In the genomic region with DNA sequence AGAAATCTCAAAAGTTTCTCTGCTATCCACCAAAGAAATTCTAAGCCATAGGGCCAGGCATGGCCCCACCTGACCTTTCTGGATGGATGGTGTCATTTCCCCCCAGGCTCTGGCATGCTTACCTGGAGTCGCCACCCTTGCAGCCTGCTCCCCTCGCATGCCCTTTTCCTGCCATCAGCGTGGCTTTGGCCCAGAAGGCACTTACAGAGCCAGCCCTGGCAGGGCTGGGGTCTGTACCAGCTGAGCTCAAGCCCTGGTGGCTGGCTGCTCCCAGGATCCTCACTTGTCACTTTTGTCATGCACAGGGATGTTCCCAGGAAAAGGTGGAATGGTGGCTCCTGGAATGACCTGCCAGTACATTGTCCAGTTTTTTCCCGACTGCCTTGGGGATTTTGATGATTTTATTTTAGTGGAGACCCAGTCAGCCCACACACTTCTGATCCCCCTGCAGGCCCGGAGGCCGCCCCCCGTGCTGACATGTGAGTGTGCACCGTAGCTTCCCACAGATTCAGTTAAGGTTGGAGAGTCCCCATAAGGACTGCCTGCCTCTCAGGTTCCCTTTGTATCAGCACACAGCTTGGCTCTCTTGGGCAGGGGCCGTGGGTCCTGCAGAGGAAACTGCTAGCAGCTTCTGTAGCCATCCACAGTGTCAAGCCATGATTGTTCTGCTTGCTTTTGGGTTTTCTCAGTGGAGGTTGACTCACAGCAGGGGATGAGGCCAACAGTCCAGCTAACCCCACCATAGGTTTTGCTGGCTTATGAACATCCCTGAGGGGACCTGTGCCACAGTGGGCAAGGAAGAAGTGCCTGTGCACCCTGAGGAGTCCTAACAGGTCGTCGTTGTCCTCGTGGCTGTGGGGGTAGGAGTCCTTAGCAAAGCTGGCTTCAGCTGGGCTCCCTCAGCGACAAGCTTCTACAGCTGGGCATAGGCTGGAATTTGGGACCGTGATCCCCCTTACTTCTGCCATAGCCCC, we compare ENCODE assay signal across 13 cellular contexts. TPM values are rescaled to one million over a fixed set of nuclear protein-coding genes. Genes with fewer than 3 reads are reported as not detected.
DNase-seq lines count a peak whose midpoint lies in the region; ATAC-seq, FAIRE-seq and TF ChIP-seq lines count a peak whose summit lies in the region.
"Had no signal": no experiment of that assay in that cellular context is flagged by ENCODE, and none has a peak within 500 bp of the region (broad histone marks: within the 10 kb centered on the region; RNA-seq: fewer than 3 reads in every experiment).

No MANE protein-coding gene starts in this region.

- H3K9me3 ChIP-seq in CD4-positive, alpha-beta memory T cell (ENCODE audit: control insufficient read depth in 1 of 2, low read length in 2 of 2), result peaks cover 0 to 6% of the 10 kb centered on the region in 2 donors
- peaks cover 2% of the 10 kb centered on the region; the same call in 1 of the 2 replicates for H3K9me3 ChIP-seq in IMR-90 (ENCODE audit: control insufficient read depth, insufficient read depth, low read length)
- no peaks in the 10 kb centered on the region; the same call in 1 of the 3 replicates for H3K9me3 ChIP-seq in GM12878 (replicated peaks; ENCODE audit: control insufficient read depth, insufficient read depth, low read length)
- H3K9me3 ChIP-seq in MG63, result no peaks in the 10 kb centered on the region

- no peaks in the 10 kb centered on the region for H4K20me1 ChIP-seq in IMR-90 (ENCODE audit: insufficient read depth, low read length)
- H4K20me1 ChIP-seq in GM12878 (ENCODE audit: control insufficient read depth, insufficient read depth), result no peaks in the 10 kb centered on the region

- TF ChIP-seq RAD21 in IMR-90 (IDR thresholded peaks at IDR 0.05; ENCODE audit: low read length) (no peak), GM12878 (IDR thresholded peaks at IDR 0.05; ENCODE audit: insufficient read depth, low read depth, low read length) (no peak)

- in situ Hi-C loops in IMR-90 (cut with MboI; ENCODE audit: low sequenced_read_pairs) (no loop called here), GM12878 (cut with MboI) (no loop called here)

- H3K79me2 ChIP-seq in GM12878 (ENCODE audit: control insufficient read depth, insufficient read depth, low read length), result no peaks in the 10 kb centered on the region

- no TSS peak for BruUV-seq in IMR-90 (replicated peaks; lab: Mats Ljungman, UMichigan)
- BruUV-seq in GM12878 (replicated peaks; lab: Mats Ljungman, UMichigan), result no TSS peak

- no peaks in the 10 kb centered on the region for H3K36me3 ChIP-seq in CD4-positive, alpha-beta memory T cell (ENCODE audit: insufficient read depth, low read length)
- H3K36me3 ChIP-seq in IMR-90 (ENCODE audit: control insufficient read depth, insufficient read depth, low read length), result no peaks in the 10 kb centered on the region
- no peaks in the 10 kb centered on the region for H3K36me3 ChIP-seq in GM12878 (ENCODE audit: control insufficient read depth in 2 of 2, insufficient read depth in 2 of 2, low read length in 1 of 2)
- no peaks in the 10 kb centered on the region for H3K36me3 ChIP-seq in MG63

- no peak overlapping the region for H2BK5ac ChIP-seq in IMR-90 (ENCODE audit: low read depth, low read length, poor library complexity, severe bottlenecking)

- H3K4me1 Mint-ChIP-seq in CD4-positive, alpha-beta memory T cell, result peaks cover 0 to 5% (median 4%) of the 10 kb centered on the region in 4 donors
- H3K4me1 Mint-ChIP-seq in neural crest cell, result peaks cover 14% of the 10 kb centered on the region

- H2BK120ac ChIP-seq in IMR-90 (ENCODE audit: low read depth, low read length), result no peak overlapping the region

- H2BK20ac ChIP-seq in IMR-90 (ENCODE audit: low read depth, low read length), result no peak overlapping the region

- RAD21 ChIA-PET in GM12878 (lab: Charles Lee; ENCODE audit: unreplicated experiment), result interaction anchor here (0.6 kb wide), 1 partner anchor 80 kb away, joined by 3 read pairs; no protein-coding TSS in a partner anchor

- no CpG with 5 or more reads among the region's 14 CpGs for WGBS in IMR-90 (ENCODE audit: extremely low coverage in 2 of 2, insufficient read length in 1 of 2), 2 experiments
- WGBS in GM12878 (ENCODE audit: insufficient coverage, insufficient replicate concordance, low lambda C conversion rate, missing lambda C conversion rate), result 77% methylated on average over 14 of the region's 14 CpGs

- H4K91ac ChIP-seq in IMR-90 (ENCODE audit: insufficient read depth, low read depth, low read length), result no peak overlapping the region

- no peak overlapping the region for H3K14ac ChIP-seq in IMR-90 (replicated peaks; ENCODE audit: low read depth, low read length)

- peaks cover 6 to 22% (median 12%) of the 10 kb centered on the region in 8 donors for H3K9me3 Mint-ChIP-seq in CD4-positive, alpha-beta memory T cell
- peaks cover 12% of the 10 kb centered on the region for H3K9me3 Mint-ChIP-seq in neural crest cell

- no peak for FAIRE-seq in GM12878 (lab: Jason Lieb, UNC)
- no peak for FAIRE-seq in GM12892 (lab: Jason Lieb, UNC)
- no peak for FAIRE-seq in frontal cortex (lab: Jason Lieb, UNC)

- no peaks in the 10 kb centered on the region for H3K9me1 ChIP-seq in IMR-90 (ENCODE audit: insufficient read depth, low read length)

- H3K27ac Mint-ChIP-seq in CD4-positive, alpha-beta memory T cell, result peak overlapping the region; percentile 35 to 97 (median 93)
- H3K27ac Mint-ChIP-seq in neural crest cell (ENCODE audit: unreplicated experiment), result peak overlapping the region; percentile 62

- H3K27ac ChIP-seq in CD4-positive, alpha-beta memory T cell (ENCODE audit: low read depth, low read length), result no peak overlapping the region
- no peak overlapping the region for H3K27ac ChIP-seq in IMR-90 (ENCODE audit: insufficient read depth, low read length)
- H3K27ac ChIP-seq in GM12878 (ENCODE audit: control insufficient read depth, insufficient read depth), result no peak overlapping the region

- no peak overlapping the region for H2BK15ac ChIP-seq in IMR-90 (ENCODE audit: low read depth, low read length)

- SMC1A ChIA-PET in GM12878 (lab: Charles Lee; ENCODE audit: uncharacterized antibody, unreplicated experiment), result no interaction called here

- CTCF ChIA-PET in CD4-positive, alpha-beta memory T cell (lab: Charles Lee; ENCODE audit: partially characterized antibody), result no interaction called here
- CTCF ChIA-PET in IMR-90 (lab: Yijun Ruan, JAX) (no interaction called here), GM12878 (lab: Yijun Ruan, JAX) (no interaction called here)

- no peak overlapping the region for H3K4me3 ChIP-seq in CD4-positive, alpha-beta memory T cell (ENCODE audit: low read length in 2 of 2)
- H3K4me3 ChIP-seq in IMR-90 (ENCODE audit: insufficient read depth, low read depth, low read length) (no peak overlapping the region), GM12878 (no peak overlapping the region), MG63 (no peak overlapping the region)

- H2AK5ac ChIP-seq in IMR-90 (ENCODE audit: low read depth, low read length), result no peak overlapping the region

- no peak for TF ChIP-seq POLR2A in IMR-90 (IDR thresholded peaks at IDR 0.05; ENCODE audit: low read depth, low read length)
- no peak for TF ChIP-seq POLR2A in GM12878 (IDR thresholded peaks at IDR 0.05; ENCODE audit: low read depth, low read length)
- TF ChIP-seq POLR2A in GM12892 (IDR thresholded peaks at IDR 0.05; ENCODE audit: low read depth, low read length), result no peak

- H3K4me2 ChIP-seq in IMR-90 (ENCODE audit: low read depth, low read length), result no peak overlapping the region
- H3K4me2 ChIP-seq in GM12878 (ENCODE audit: control insufficient read depth, insufficient read depth), result no peak overlapping the region

- H3K4ac ChIP-seq in IMR-90 (ENCODE audit: low read depth, low read length), result no peak overlapping the region

- no peak overlapping the region for H2AK9ac ChIP-seq in IMR-90 (replicated peaks; ENCODE audit: low read depth, low read length, poor library complexity)

- TF ChIP-seq CTCF in IMR-90 (conservative IDR thresholded peaks at IDR 0.05; ENCODE audit: low read depth, low read length) (no peak), GM12878 (IDR thresholded peaks at IDR 0.05 in 2 of 3, conservative IDR thresholded peaks at IDR 0.05 in 1 of 3; ENCODE audit: control insufficient read depth in 2 of 3, extremely low read depth in 1 of 3, insufficient read depth in 1 of 3, low read depth in 3 of 3, low read length in 3 of 3) (no peak), neural crest cell (conservative IDR thresholded peaks at IDR 0.05) (no peak)

- ATAC-seq in IMR-90 (ENCODE audit: low read depth) (no peak), GM12878 (peak; percentile 50)

- H3K27me3 ChIP-seq in CD4-positive, alpha-beta memory T cell (ENCODE audit: insufficient read depth, low read length), result no peaks in the 10 kb centered on the region
- H3K27me3 ChIP-seq in IMR-90 (ENCODE audit: control insufficient read depth, insufficient read depth, low read length) (peaks cover 5% of the 10 kb centered on the region; the same call in 1 of the 2 replicates), GM12878 (replicated peaks in 1 of 2; ENCODE audit: control insufficient read depth in 2 of 2, insufficient read depth in 2 of 2, low read length in 1 of 2) (no peaks in the 10 kb centered on the region), MG63 (no peaks in the 10 kb centered on the region)

- dilution Hi-C loops in IMR-90 (cut with HindIII; ENCODE audit: low sequenced_read_pairs, unreplicated experiment), result no loop called here

- POLR2A ChIA-PET in CD4-positive, alpha-beta memory T cell (lab: Charles Lee; ENCODE audit: partially characterized antibody), result no interaction called here
- POLR2A ChIA-PET in IMR-90 (lab: Charles Lee; ENCODE audit: unreplicated experiment), result no interaction called here
- POLR2A ChIA-PET in GM12878 (lab: Charles Lee), result no interaction called here

- H2AFZ ChIP-seq in IMR-90 (replicated peaks; ENCODE audit: low read length, poor library complexity) (peak overlapping the region; percentile 56), GM12878 (ENCODE audit: control insufficient read depth, low read depth, low read length) (no peak overlapping the region)

- peaks cover 9 to 20% of the 10 kb centered on the region in 2 donors for H3K36me3 Mint-ChIP-seq in CD4-positive, alpha-beta memory T cell
- H3K36me3 Mint-ChIP-seq in neural crest cell (ENCODE audit: low read depth), result peaks cover 19% of the 10 kb centered on the region

- peak overlapping the region in 3 of 8 donors; percentile 39 to 71 (median 61) for H3K4me3 Mint-ChIP-seq in CD4-positive, alpha-beta memory T cell
- peak overlapping the region; percentile 69 for H3K4me3 Mint-ChIP-seq in neural crest cell

- intact Hi-C loops in CD4-positive, alpha-beta memory T cell (cut with micrococcal nuclease), result loop anchor here (1.0 kb wide), 1 partner anchor 46 kb away; the partner anchor contains the start of gene DLEC1
- intact Hi-C loops in IMR-90 (cut with micrococcal nuclease) (no loop called here), GM12878 (cut with micrococcal nuclease; ENCODE audit: unreplicated experiment) (no loop called here)

- no peak overlapping the region for H3K18ac ChIP-seq in IMR-90 (ENCODE audit: low read depth, low read length)

- no peak overlapping the region for H4K8ac ChIP-seq in IMR-90 (ENCODE audit: low read depth in 2 of 2, low read length in 2 of 2)

- H3K56ac ChIP-seq in IMR-90 (ENCODE audit: extremely low read depth, insufficient read depth, low read length), result no peak overlapping the region

- H3K4me1 ChIP-seq in CD4-positive, alpha-beta memory T cell (ENCODE audit: insufficient read depth, low read length), result no peaks in the 10 kb centered on the region
- no peaks in the 10 kb centered on the region for H3K4me1 ChIP-seq in IMR-90 (ENCODE audit: control insufficient read depth, insufficient read depth, low read length)
- H3K4me1 ChIP-seq in GM12878 (ENCODE audit: control insufficient read depth, insufficient read depth, low read length), result no peaks in the 10 kb centered on the region

- H3K79me1 ChIP-seq in IMR-90 (ENCODE audit: low read depth in 1 of 2, low read length in 2 of 2), result no peaks in the 10 kb centered on the region

- H4K5ac ChIP-seq in IMR-90 (ENCODE audit: low read depth, low read length), result no peak overlapping the region

- no peak for TF ChIP-seq EP300 in GM12878 (IDR thresholded peaks at IDR 0.05; ENCODE audit: borderline replicate concordance in 1 of 2, control insufficient read depth in 1 of 2, low read depth in 2 of 2, low read length in 2 of 2)

- peak in 4 of 5 donors; percentile 8 to 63 (median 33) for DNase-seq in CD4-positive, alpha-beta memory T cell
- DNase-seq in IMR-90, result no peak
- DNase-seq in GM12878 (ENCODE audit: low read depth, low spot score), result no peak
- no peak for DNase-seq in neural crest cell (ENCODE audit: low read depth, low spot score)
- DNase-seq in GM12892 (ENCODE audit: insufficient read length), result no peak
- no peak for DNase-seq in MG63
- no peak for DNase-seq in foreskin melanocyte
- DNase-seq in frontal cortex (ENCODE audit: low spot score in 2 of 2), result no peak
- DNase-seq: COR-L47, NCI-H1417, NCI-H82, occipital lobe, SW 1271 had no signal

- H3K9ac ChIP-seq in IMR-90 (ENCODE audit: low read depth, low read length), result no peak overlapping the region
- H3K9ac ChIP-seq in GM12878 (ENCODE audit: control insufficient read depth, insufficient read depth, low read length), result no peak overlapping the region

- H3K27me3 Mint-ChIP-seq in CD4-positive, alpha-beta memory T cell, result no peaks in the 10 kb centered on the region
- H3K27me3 Mint-ChIP-seq in neural crest cell (ENCODE audit: low read depth), result peaks cover 14% of the 10 kb centered on the region

- no peak overlapping the region for H3K23ac ChIP-seq in IMR-90 (ENCODE audit: low read depth, low read length)

RNA-seq across cellular contexts. Expression of gene DLEC1, which starts 46.2 kb away (rescaled TPM):
- total RNA-seq in CD4-positive, alpha-beta memory T cell, result 10 to 100 TPM; 13.2 to 15.1 TPM
- 1 to 10 TPM in 1 of 2 donors, under 1 TPM in 1; 0.49 to 1.3 TPM for polyA plus RNA-seq in CD4-positive, alpha-beta memory T cell
- not detected in 2 replicates for total RNA-seq in IMR-90 (2012; rRNA removed)
- 0.03 TPM in 1 of 2 replicates, not detected in the other for polyA plus RNA-seq in IMR-90 (2012; rRNA removed)
- not detected in 2 replicates for polyA plus RNA-seq in IMR-90 (2012; cell fraction: cytosol; rRNA removed)
- 0.17 and 0.18 TPM in 2 replicates for polyA plus RNA-seq in IMR-90 (2012; cell fraction: nucleus; rRNA removed; ENCODE audit: low replicate concordance)
- 1.2 and 4.2 TPM in 2 replicates for total RNA-seq in GM12878 (2013; cell fraction: nucleolus; rRNA removed)
- total RNA-seq in GM12878 (2014; rRNA removed), result not detected in 2 replicates
- 0.04 TPM in 1 of 2 replicates, not detected in the other for total RNA-seq in GM12878 (2014; rRNA removed; fragmentation: Illumina TruSeq; extraction: Trizol)
- 0.08 TPM in 2 replicates for total RNA-seq in GM12878 (2021)
- 0.05 TPM for polyA plus RNA-seq in GM12878 (2011; ENCODE audit: low read depth)
- polyA plus RNA-seq in GM12878 (2011; rRNA removed), result 0.03 and 0.05 TPM in 2 replicates
- 0.02 and 0.03 TPM in 2 replicates for polyA plus RNA-seq in GM12878 (2011; cell fraction: cytosol; rRNA removed)
- 0.35 and 0.81 TPM in 2 replicates for polyA plus RNA-seq in GM12878 (2011; cell fraction: nucleus; rRNA removed)
- 0.07 and 0.50 TPM in 2 replicates for polyA plus RNA-seq in GM12878 (2012)
- polyA plus RNA-seq in GM12878 (2014; fragmentation: Illumina TruSeq; extraction: Trizol), result not detected in 2 replicates
- polyA plus RNA-seq in GM12878 (2014; fragmentation: Nextera tagmentation; extraction: Ambion mirVana), result under 1 TPM; 0.07 to 0.14 TPM
- 0.03 and 0.04 TPM in 2 replicates for polyA plus RNA-seq in GM12878 (2014; rRNA removed)
- under 1 TPM in 1 of 2 experiments, not detected in 1; 0.29 TPM for polyA plus RNA-seq in GM12878 (2016; fragmentation: Nextera tagmentation; extraction: Ambion mirVana)
- 0.07 and 0.21 TPM in 2 replicates for polyA minus RNA-seq in GM12878 (2011; rRNA and poly(A)+ RNA removed)
- not detected in 2 replicates for polyA minus RNA-seq in GM12878 (2011; cell fraction: cytosol; rRNA and poly(A)+ RNA removed)
- polyA minus RNA-seq in GM12878 (2011; cell fraction: nucleus; rRNA and poly(A)+ RNA removed), result 0.10 and 3.7 TPM in 2 replicates
- total RNA-seq in neural crest cell, result 1.1 and 1.3 TPM in 2 replicates
- not detected for polyA plus RNA-seq in GM12892 (2012; ENCODE audit: missing spikeins)
- not detected in 2 replicates for total RNA-seq in MG63 (2014; rRNA removed; shearing (Covaris generic); ENCODE audit: low replicate concordance)
- 0.41 TPM for total RNA-seq in frontal cortex

RNA-seq across cellular contexts. Expression of gene ACAA1, which starts 51.7 kb away (rescaled TPM):
- 10 to 100 TPM; 78.7 to 82.8 TPM for total RNA-seq in CD4-positive, alpha-beta memory T cell
- 10 to 100 TPM; 52.4 to 76.3 TPM for polyA plus RNA-seq in CD4-positive, alpha-beta memory T cell
- 19.4 and 30.8 TPM in 2 replicates for total RNA-seq in IMR-90 (2012; rRNA removed)
- 62.4 and 69.4 TPM in 2 replicates for polyA plus RNA-seq in IMR-90 (2012; rRNA removed)
- polyA plus RNA-seq in IMR-90 (2012; cell fraction: cytosol; rRNA removed), result 40.6 and 50.8 TPM in 2 replicates
- 134 and 252 TPM in 2 replicates for polyA plus RNA-seq in IMR-90 (2012; cell fraction: nucleus; rRNA removed; ENCODE audit: low replicate concordance)
- total RNA-seq in GM12878 (2013; cell fraction: nucleolus; rRNA removed), result 37.3 and 41.0 TPM in 2 replicates
- 41.9 and 56.5 TPM in 2 replicates for total RNA-seq in GM12878 (2014; rRNA removed)
- 41.0 and 43.3 TPM in 2 replicates for total RNA-seq in GM12878 (2014; rRNA removed; fragmentation: Illumina TruSeq; extraction: Trizol)
- 65.6 and 68.1 TPM in 2 replicates for total RNA-seq in GM12878 (2021)
- polyA plus RNA-seq in GM12878 (2011; ENCODE audit: low read depth), result 24.5 TPM
- polyA plus RNA-seq in GM12878 (2011; rRNA removed), result 54.9 and 85.4 TPM in 2 replicates
- polyA plus RNA-seq in GM12878 (2011; cell fraction: cytosol; rRNA removed), result 80.7 and 120 TPM in 2 replicates
- polyA plus RNA-seq in GM12878 (2011; cell fraction: nucleus; rRNA removed), result 330 and 337 TPM in 2 replicates
- 49.4 and 50.7 TPM in 2 replicates for polyA plus RNA-seq in GM12878 (2012)
- polyA plus RNA-seq in GM12878 (2014; fragmentation: Illumina TruSeq; extraction: Trizol), result 24.5 and 51.5 TPM in 2 replicates
- polyA plus RNA-seq in GM12878 (2014; fragmentation: Nextera tagmentation; extraction: Ambion mirVana), result 10 to 100 TPM in 1 of 2 experiments, 1 to 10 TPM in 1; 5.7 to 12.6 TPM
- 79.2 and 90.2 TPM in 2 replicates for polyA plus RNA-seq in GM12878 (2014; rRNA removed)
- polyA plus RNA-seq in GM12878 (2016; fragmentation: Nextera tagmentation; extraction: Ambion mirVana), result 10 to 100 TPM; 64.8 to 75.1 TPM
- 73.1 and 103 TPM in 2 replicates for polyA minus RNA-seq in GM12878 (2011; rRNA and poly(A)+ RNA removed)
- 21.1 and 21.5 TPM in 2 replicates for polyA minus RNA-seq in GM12878 (2011; cell fraction: cytosol; rRNA and poly(A)+ RNA removed)
- polyA minus RNA-seq in GM12878 (2011; cell fraction: nucleus; rRNA and poly(A)+ RNA removed), result 90.7 and 132 TPM in 2 replicates
- 48.9 and 50.2 TPM in 2 replicates for total RNA-seq in neural crest cell
- polyA plus RNA-seq in GM12892 (2012; ENCODE audit: missing spikeins), result 40.3 TPM
- total RNA-seq in MG63 (2014; rRNA removed; shearing (Covaris generic); ENCODE audit: low replicate concordance), result 9.7 and 31.8 TPM in 2 replicates
- total RNA-seq in frontal cortex, result 30.2 TPM

RNA-seq across cellular contexts. Expression of gene MYD88, which starts 53.2 kb away (rescaled TPM):
- total RNA-seq in CD4-positive, alpha-beta memory T cell, result 10 to 100 TPM; 50.5 to 57.4 TPM
- 100 to 1,000 TPM; 104 to 129 TPM for polyA plus RNA-seq in CD4-positive, alpha-beta memory T cell
- 9.3 and 10.8 TPM in 2 replicates for total RNA-seq in IMR-90 (2012; rRNA removed)
- 34.4 and 39.8 TPM in 2 replicates for polyA plus RNA-seq in IMR-90 (2012; rRNA removed)
- polyA plus RNA-seq in IMR-90 (2012; cell fraction: cytosol; rRNA removed), result 30.6 and 68.8 TPM in 2 replicates
- 18.4 and 27.6 TPM in 2 replicates for polyA plus RNA-seq in IMR-90 (2012; cell fraction: nucleus; rRNA removed; ENCODE audit: low replicate concordance)
- total RNA-seq in GM12878 (2013; cell fraction: nucleolus; rRNA removed), result 12.8 and 14.6 TPM in 2 replicates
- total RNA-seq in GM12878 (2014; rRNA removed), result 28.7 and 38.6 TPM in 2 replicates
- 5.5 and 6.2 TPM in 2 replicates for total RNA-seq in GM12878 (2014; rRNA removed; fragmentation: Illumina TruSeq; extraction: Trizol)
- 65.6 and 67.7 TPM in 2 replicates for total RNA-seq in GM12878 (2021)
- polyA plus RNA-seq in GM12878 (2011; ENCODE audit: low read depth), result 37.6 TPM
- 41.6 and 61.7 TPM in 2 replicates for polyA plus RNA-seq in GM12878 (2011; rRNA removed)
- 93.6 and 108 TPM in 2 replicates for polyA plus RNA-seq in GM12878 (2011; cell fraction: cytosol; rRNA removed)
- polyA plus RNA-seq in GM12878 (2011; cell fraction: nucleus; rRNA removed), result 83.5 and 84.2 TPM in 2 replicates
- polyA plus RNA-seq in GM12878 (2012), result 39.3 and 44.4 TPM in 2 replicates
- 83.0 and 84.8 TPM in 2 replicates for polyA plus RNA-seq in GM12878 (2014; fragmentation: Illumina TruSeq; extraction: Trizol)
- polyA plus RNA-seq in GM12878 (2014; fragmentation: Nextera tagmentation; extraction: Ambion mirVana), result 10 to 100 TPM; 37.6 to 82.0 TPM
- 80.2 and 96.7 TPM in 2 replicates for polyA plus RNA-seq in GM12878 (2014; rRNA removed)
- polyA plus RNA-seq in GM12878 (2016; fragmentation: Nextera tagmentation; extraction: Ambion mirVana), result 10 to 100 TPM; 69.4 to 83.4 TPM
- 82.8 and 102 TPM in 2 replicates for polyA minus RNA-seq in GM12878 (2011; rRNA and poly(A)+ RNA removed)
- 29.2 and 32.2 TPM in 2 replicates for polyA minus RNA-seq in GM12878 (2011; cell fraction: cytosol; rRNA and poly(A)+ RNA removed)
- polyA minus RNA-seq in GM12878 (2011; cell fraction: nucleus; rRNA and poly(A)+ RNA removed), result 38.7 and 48.3 TPM in 2 replicates
- total RNA-seq in neural crest cell, result 39.5 and 39.8 TPM in 2 replicates
- 28.8 TPM for polyA plus RNA-seq in GM12892 (2012; ENCODE audit: missing spikeins)
- 4.1 TPM in 1 of 2 replicates, not detected in the other for total RNA-seq in MG63 (2014; rRNA removed; shearing (Covaris generic); ENCODE audit: low replicate concordance)
- total RNA-seq in frontal cortex, result 3.7 TPM

RNA-seq across cellular contexts. Expression of gene PLCD1, which starts 55.8 kb away (rescaled TPM):
- 10 to 100 TPM; 81.2 to 93.9 TPM for total RNA-seq in CD4-positive, alpha-beta memory T cell
- polyA plus RNA-seq in CD4-positive, alpha-beta memory T cell, result 10 to 100 TPM; 38.4 to 41.2 TPM
- total RNA-seq in IMR-90 (2012; rRNA removed), result 15.0 and 16.3 TPM in 2 replicates
- 13.2 and 14.9 TPM in 2 replicates for polyA plus RNA-seq in IMR-90 (2012; rRNA removed)
- 7.0 and 12.3 TPM in 2 replicates for polyA plus RNA-seq in IMR-90 (2012; cell fraction: cytosol; rRNA removed)
- polyA plus RNA-seq in IMR-90 (2012; cell fraction: nucleus; rRNA removed; ENCODE audit: low replicate concordance), result 21.6 and 50.5 TPM in 2 replicates
- 3.8 and 5.4 TPM in 2 replicates for total RNA-seq in GM12878 (2013; cell fraction: nucleolus; rRNA removed)
- total RNA-seq in GM12878 (2014; rRNA removed), result 0.73 and 1.2 TPM in 2 replicates
- total RNA-seq in GM12878 (2014; rRNA removed; fragmentation: Illumina TruSeq; extraction: Trizol), result 0.55 and 0.89 TPM in 2 replicates
- total RNA-seq in GM12878 (2021), result 1.6 and 2.4 TPM in 2 replicates
- polyA plus RNA-seq in GM12878 (2011; ENCODE audit: low read depth), result 5.4 TPM
- polyA plus RNA-seq in GM12878 (2011; rRNA removed), result 1.8 and 3.5 TPM in 2 replicates
- polyA plus RNA-seq in GM12878 (2011; cell fraction: cytosol; rRNA removed), result 3.6 and 4.2 TPM in 2 replicates
- 12.2 and 13.7 TPM in 2 replicates for polyA plus RNA-seq in GM12878 (2011; cell fraction: nucleus; rRNA removed)
- 3.9 and 5.8 TPM in 2 replicates for polyA plus RNA-seq in GM12878 (2012)
- polyA plus RNA-seq in GM12878 (2014; fragmentation: Illumina TruSeq; extraction: Trizol), result 0.32 and 1.0 TPM in 2 replicates
- under 1 TPM in 1 of 2 experiments, not detected in 1; 0.20 TPM for polyA plus RNA-seq in GM12878 (2014; fragmentation: Nextera tagmentation; extraction: Ambion mirVana)
- polyA plus RNA-seq in GM12878 (2014; rRNA removed), result 1.5 and 3.9 TPM in 2 replicates
- 1 to 10 TPM; 1.2 to 2.0 TPM for polyA plus RNA-seq in GM12878 (2016; fragmentation: Nextera tagmentation; extraction: Ambion mirVana)
- 4.3 and 4.8 TPM in 2 replicates for polyA minus RNA-seq in GM12878 (2011; rRNA and poly(A)+ RNA removed)
- polyA minus RNA-seq in GM12878 (2011; cell fraction: cytosol; rRNA and poly(A)+ RNA removed), result 3.6 and 4.5 TPM in 2 replicates
- 3.1 and 6.9 TPM in 2 replicates for polyA minus RNA-seq in GM12878 (2011; cell fraction: nucleus; rRNA and poly(A)+ RNA removed)
- 36.9 and 37.2 TPM in 2 replicates for total RNA-seq in neural crest cell
- polyA plus RNA-seq in GM12892 (2012; ENCODE audit: missing spikeins), result 2.4 TPM
- total RNA-seq in MG63 (2014; rRNA removed; shearing (Covaris generic); ENCODE audit: low replicate concordance), result 0.13 TPM in 1 of 2 replicates, not detected in the other
- total RNA-seq in frontal cortex, result 4.1 TPM

Comparison
In these comparisons a context has a peak if more than half of its experiments do, and no peak if none do; other contexts are left out.
1. DNase-seq: peak in CD4-positive, alpha-beta memory T cell (4 of 5); none in IMR-90 (single experiment), GM12878 (single experiment), neural crest cell (single experiment), GM12892 (single experiment), MG63 (single experiment), foreskin melanocyte (single experiment) and frontal cortex (0 of 2).